Comparison of ENCODE assay signal across 8 cellular contexts in genomic region chr3:55486101-55486856, GRCh38. TPM values are rescaled to one million over a fixed set of nuclear protein-coding genes. Genes with fewer than 3 reads are reported as not detected.
DNase-seq lines count a peak whose midpoint lies in the region; ATAC-seq, FAIRE-seq and TF ChIP-seq lines count a peak whose summit lies in the region.

No MANE protein-coding gene starts in this region.

- H3K27ac ChIP-seq in HUES6 (ENCODE audit: low read depth, low read length), result peak overlapping the region; percentile 44; the same call in 1 of the 2 replicates
- H3K27ac ChIP-seq in astrocyte (ENCODE audit: low read depth, low read length), result peak overlapping the region; percentile 97

- H4K20me1 ChIP-seq in astrocyte (ENCODE audit: insufficient read depth, low read length), result no peaks in the 10 kb centered on the region

- CTCF ChIA-PET in BJ (lab: Yijun Ruan, JAX), result interaction anchor here (0.6 to 1.5 kb wide), 8 partner anchors 161 to 631 kb away, joined by 3 to 4 read pairs (median 3); no protein-coding TSS in a partner anchor

- no peak for FAIRE-seq in astrocyte (lab: Jason Lieb, UNC)
- FAIRE-seq in D721Med (lab: Jason Lieb, UNC), result no peak

- no peaks in the 10 kb centered on the region for H3K9me3 ChIP-seq in HUES6 (ENCODE audit: control insufficient read depth, insufficient read depth, low read depth, low read length)
- no peaks in the 10 kb centered on the region for H3K9me3 ChIP-seq in astrocyte (ENCODE audit: insufficient read depth, low read depth, low read length)

- ATAC-seq in stimulated activated naive B cell treated with anti-CD40 and anti-IgM and Interleukin-4, amounts not matched to agents 10 μg/mL and 1 μg/mL and 100 μg/mL, for 72 hours (replicated peaks), result no peak
- ATAC-seq in GM19463 (IDR thresholded peaks at IDR 0.05; ENCODE audit: unreplicated experiment), result no peak

- H3K9ac ChIP-seq in HUES6 (ENCODE audit: low read length) (peak overlapping the region; percentile 98), astrocyte (ENCODE audit: low read length) (peak overlapping the region; percentile 99)

- H3K36me3 ChIP-seq in BJ (ENCODE audit: control insufficient read depth, insufficient read depth, low read length) (peaks cover 8% of the 10 kb centered on the region), HUES6 (ENCODE audit: control insufficient read depth, insufficient read depth, low read length) (no peaks in the 10 kb centered on the region; the same call in 1 of the 2 replicates), astrocyte (ENCODE audit: insufficient read depth, low read length) (no peaks in the 10 kb centered on the region)

- H3K4me3 ChIP-seq in BJ (ENCODE audit: low read depth, low read length) (peak overlapping the region; percentile 68), HUES6 (ENCODE audit: low read depth, low read length) (peak overlapping the region; percentile 79), astrocyte (ENCODE audit: insufficient read depth, low read depth, low read length) (peak overlapping the region; percentile 87)

- H3K27ac Mint-ChIP-seq in astrocyte (ENCODE audit: unreplicated experiment), result peak overlapping the region; percentile 99
- peak overlapping the region; percentile 86 for H3K27ac Mint-ChIP-seq in stimulated activated naive B cell treated with anti-CD40 and anti-IgM and Interleukin-4, amounts not matched to agents 10 μg/mL and 1 μg/mL and 100 μg/mL, for 72 hours

- DNase-seq in BJ (ENCODE audit: low read depth) (no peak), astrocyte (ENCODE audit: low read depth) (peak; percentile 76), iPS-NIHi11 (ENCODE audit: low spot score) (peak; percentile 44), GDM1 (lab: John Stamatoyannopoulos, UW) (no peak), D721Med (ENCODE audit: insufficient read length, low spot score) (no peak)
- no peak for DNase-seq in stimulated activated naive B cell treated with anti-CD40 and anti-IgM and Interleukin-4, amounts not matched to agents 10 μg/mL and 1 μg/mL and 100 μg/mL, for 72 hours

- H3K4me1 ChIP-seq in HUES6 (ENCODE audit: control insufficient read depth, insufficient read depth, low read length), result peaks cover 42% of the 10 kb centered on the region
- peaks cover 58% of the 10 kb centered on the region for H3K4me1 ChIP-seq in astrocyte (ENCODE audit: insufficient read depth, low read length)

- peaks cover 75% of the 10 kb centered on the region for H3K79me2 ChIP-seq in astrocyte (ENCODE audit: insufficient read depth, low read length)

- peaks cover 1% of the 10 kb centered on the region for H3K27me3 Mint-ChIP-seq in astrocyte (ENCODE audit: low read depth, unreplicated experiment)
- peaks cover 79 to 94% of the 10 kb centered on the region in 2 donors for H3K27me3 Mint-ChIP-seq in stimulated activated naive B cell treated with anti-CD40 and anti-IgM and Interleukin-4, amounts not matched to agents 10 μg/mL and 1 μg/mL and 100 μg/mL, for 72 hours

- peak overlapping the region; percentile 99 for H3K4me3 Mint-ChIP-seq in astrocyte (ENCODE audit: unreplicated experiment)
- peak overlapping the region; percentile 59 to 68 for H3K4me3 Mint-ChIP-seq in stimulated activated naive B cell treated with anti-CD40 and anti-IgM and Interleukin-4, amounts not matched to agents 10 μg/mL and 1 μg/mL and 100 μg/mL, for 72 hours

- H3K27me3 ChIP-seq in BJ (ENCODE audit: control insufficient read depth, insufficient read depth, low read length), result no peaks in the 10 kb centered on the region
- peaks cover 75% of the 10 kb centered on the region for H3K27me3 ChIP-seq in HUES6 (ENCODE audit: control insufficient read depth, insufficient read depth, low read length)
- H3K27me3 ChIP-seq in astrocyte (ENCODE audit: insufficient read depth, low read length), result no peaks in the 10 kb centered on the region

- peaks cover 4% of the 10 kb centered on the region for H3K36me3 Mint-ChIP-seq in astrocyte (ENCODE audit: low read depth, unreplicated experiment)
- H3K36me3 Mint-ChIP-seq in stimulated activated naive B cell treated with anti-CD40 and anti-IgM and Interleukin-4, amounts not matched to agents 10 μg/mL and 1 μg/mL and 100 μg/mL, for 72 hours, result peaks cover 3 to 7% of the 10 kb centered on the region in 2 donors

- H2AFZ ChIP-seq in astrocyte (ENCODE audit: low read depth, low read length), result peak overlapping the region; percentile 11

- H3K9me3 Mint-ChIP-seq in astrocyte (ENCODE audit: unreplicated experiment), result no peaks in the 10 kb centered on the region
- peaks cover 0 to 4% of the 10 kb centered on the region in 2 donors for H3K9me3 Mint-ChIP-seq in stimulated activated naive B cell treated with anti-CD40 and anti-IgM and Interleukin-4, amounts not matched to agents 10 μg/mL and 1 μg/mL and 100 μg/mL, for 72 hours

- H3K4me1 Mint-ChIP-seq in astrocyte (ENCODE audit: low read depth, unreplicated experiment), result peaks cover 22% of the 10 kb centered on the region
- peaks cover 35 to 48% of the 10 kb centered on the region in 2 donors for H3K4me1 Mint-ChIP-seq in stimulated activated naive B cell treated with anti-CD40 and anti-IgM and Interleukin-4, amounts not matched to agents 10 μg/mL and 1 μg/mL and 100 μg/mL, for 72 hours

- POLR2A ChIA-PET in BJ (lab: Charles Lee), result interaction anchor here (0.6 kb wide), 2 partner anchors 15 to 121 kb away, joined by 4 to 11 read pairs; no protein-coding TSS in a partner anchor

- H3K4me2 ChIP-seq in astrocyte (ENCODE audit: low read length), result peak overlapping the region; percentile 97

- no peak for TF ChIP-seq CTCF in BJ (IDR thresholded peaks at IDR 0.05; ENCODE audit: insufficient read depth, low read depth, low read length)
- TF ChIP-seq CTCF in astrocyte (IDR thresholded peaks at IDR 0.05; ENCODE audit: insufficient read depth, low read depth, low read length), result no peak
- TF ChIP-seq CTCF in D721Med (IDR thresholded peaks at IDR 0.05; ENCODE audit: insufficient read depth, missing control alignments), result no peak

RNA-seq across cellular contexts. Expression of gene WNT5A, which starts 0.8 kb away (rescaled TPM):
- polyA plus RNA-seq in BJ (2011; rRNA removed), result 619 and 627 TPM in 2 replicates
- 678 and 907 TPM in 2 replicates for polyA minus RNA-seq in BJ (2011; rRNA and poly(A)+ RNA removed)
- 45.8 and 66.2 TPM in 2 replicates for total RNA-seq in astrocyte

Comparison
In these comparisons a context has a peak if more than half of its experiments do, and no peak if none do; other contexts are left out.
1. DNase-seq: peak in astrocyte (single experiment) and iPS-NIHi11 (single experiment); none in BJ (single experiment), stimulated activated naive B cell treated with anti-CD40 and anti-IgM and Interleukin-4, amounts not matched to agents 10 μg/mL and 1 μg/mL and 100 μg/mL, for 72 hours (single experiment), GDM1 (single experiment) and D721Med (single experiment).
2. Peak in every context shown above with its lines, with median percentiles within 50 percentile points of each other: H3K4me3 ChIP-seq.